8 cellular contexts compared by ENCODE assay signal in the genomic region with DNA sequence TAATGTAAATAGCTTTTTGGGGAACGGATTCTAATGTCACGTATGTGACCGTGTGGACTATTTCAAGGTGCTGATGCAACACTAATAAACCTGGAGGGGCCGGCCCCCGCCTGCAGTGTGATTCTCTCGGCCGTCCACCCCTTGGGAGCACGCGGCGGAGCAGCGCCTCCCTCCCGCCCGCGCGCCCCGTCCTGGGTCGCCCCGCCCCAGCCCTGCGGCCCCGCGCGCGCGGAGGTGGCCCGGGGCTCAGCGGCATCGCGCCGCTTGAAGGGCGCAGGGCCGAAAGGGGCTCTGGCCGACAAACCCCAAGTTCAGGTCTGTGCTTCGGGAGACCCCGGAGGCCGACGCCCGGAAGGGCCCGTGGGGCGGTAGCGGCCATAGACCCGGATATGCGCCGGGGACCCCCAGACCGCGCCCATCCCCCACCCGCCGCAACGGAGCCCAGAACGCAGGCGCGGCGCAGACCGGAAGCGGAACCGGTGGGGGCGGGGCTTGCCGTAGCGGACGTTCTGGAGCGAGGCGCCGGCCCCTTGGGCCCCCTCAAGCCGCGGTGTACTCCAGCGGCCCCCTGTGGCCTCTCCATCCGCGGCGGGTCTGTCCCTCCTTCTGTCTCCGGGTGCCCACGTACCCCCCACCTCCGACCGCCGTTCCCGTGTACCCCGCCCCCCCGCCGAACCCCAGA. TPM values are rescaled to one million over a fixed set of nuclear protein-coding genes. Genes with fewer than 3 reads are reported as not detected.
DNase-seq lines count a peak whose midpoint lies in the region; ATAC-seq, FAIRE-seq and TF ChIP-seq lines count a peak whose summit lies in the region.

A gene with protein sequence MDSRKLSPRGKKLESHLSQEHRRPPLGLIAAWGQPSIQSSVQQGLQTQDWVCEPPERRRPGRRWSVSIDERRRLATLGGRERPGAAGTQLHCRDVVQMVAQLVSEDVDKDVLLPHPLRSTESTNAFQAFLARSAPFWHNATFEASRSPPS (plus strand): TSS at position 495 of the 682 bp plus-strand sequence. CDS start 803 bp downstream, outside the sequence.

- H3K4me3 ChIP-seq in CD8-positive, alpha-beta T cell (ENCODE audit: low read depth, low read length), result peak within 1 kb of the TSS; percentile 76
- H3K4me3 ChIP-seq in OCI-LY1 (ENCODE audit: low read depth, low read length, poor library complexity, severe bottlenecking) (peak within 1 kb of the TSS; percentile 77), mucosa of stomach (ENCODE audit: low read length) (peak within 1 kb of the TSS; percentile 60)

- intact Hi-C loops in CD8-positive, alpha-beta T cell (cut with DNase I, micrococcal nuclease), result loop anchor here (1.0 to 2.0 kb wide), 6 partner anchors 13 to 92 kb away; no protein-coding TSS in a partner anchor

- POLR2A ChIA-PET in CD8-positive, alpha-beta T cell (lab: Charles Lee), result interaction anchor here (0.6 to 1.3 kb wide), 2 partner anchors 9 to 13 kb away, joined by 3 to 4 read pairs; no protein-coding TSS in a partner anchor

- no peaks in the 10 kb centered on the region for H3F3A ChIP-seq in OCI-LY1 (ENCODE audit: insufficient read depth, low read length)

- peak within 1 kb of the TSS; percentile 72 for H3K9ac ChIP-seq in OCI-LY1 (ENCODE audit: low read length)
- H3K9ac ChIP-seq in mucosa of stomach (ENCODE audit: low read length), result peak within 1 kb of the TSS; percentile 89

- no peaks in the 10 kb centered on the region for H3K79me2 ChIP-seq in OCI-LY1 (ENCODE audit: insufficient read depth, low read length)

- peak within 1 kb of the TSS; percentile 88 for H3K4me2 ChIP-seq in OCI-LY1 (ENCODE audit: low read length)

- peak; percentile 74 for FAIRE-seq in HTR-8/SVneo (lab: Jason Lieb, UNC)

- H4K20me1 ChIP-seq in OCI-LY1 (ENCODE audit: insufficient read depth, low read length), result no peaks in the 10 kb centered on the region

- no peaks in the 10 kb centered on the region for H3K9me2 ChIP-seq in OCI-LY1 (ENCODE audit: low read depth, low read length)

- H3K27me3 Mint-ChIP-seq in CD8-positive, alpha-beta T cell (ENCODE audit: low read depth), result no peaks in the 10 kb centered on the region

- CTCF ChIA-PET in CD8-positive, alpha-beta T cell (lab: Charles Lee), result interaction anchor here (0.8 to 3.2 kb wide), 2 partner anchors 27 to 91 kb away, joined by 4 to 12 read pairs; no protein-coding TSS in a partner anchor

- TF ChIP-seq CTCF in CD8-positive, alpha-beta T cell (IDR thresholded peaks at IDR 0.05), result no peak
- peak; percentile 38; the same call in 1 of the 2 replicates for TF ChIP-seq CTCF in OCI-LY1 (IDR thresholded peaks at IDR 0.05; ENCODE audit: low read length)

- H3K4me1 ChIP-seq in CD8-positive, alpha-beta T cell (ENCODE audit: insufficient read depth, low read length), result peaks cover 22% of the 10 kb centered on the region
- H3K4me1 ChIP-seq in OCI-LY1 (ENCODE audit: insufficient read depth, low read length, severe bottlenecking) (peaks cover 19% of the 10 kb centered on the region), mucosa of stomach (ENCODE audit: control insufficient read depth, insufficient read depth, low read length) (peaks cover 19% of the 10 kb centered on the region)

- ATAC-seq in CD8-positive, alpha-beta T cell, result peak; percentile 90
- peak; percentile 22 for ATAC-seq in GM19468 (IDR thresholded peaks at IDR 0.05; ENCODE audit: extremely low read depth, unreplicated experiment)

- H3K36me3 Mint-ChIP-seq in CD8-positive, alpha-beta T cell, result peaks cover 22% of the 10 kb centered on the region

- peak within 1 kb of the TSS; percentile 71 for H3K27ac ChIP-seq in CD8-positive, alpha-beta T cell (ENCODE audit: low read depth, low read length)
- no peak within 1 kb of the TSS for H3K27ac ChIP-seq in OCI-LY1 (ENCODE audit: low read depth, low read length, poor library complexity, severe bottlenecking)
- H3K27ac ChIP-seq in epithelial cell of prostate, result peak within 1 kb of the TSS; percentile 51

- H3K36me3 ChIP-seq in CD8-positive, alpha-beta T cell (ENCODE audit: insufficient read depth, low read length), result no peaks in the 10 kb centered on the region
- peaks cover 22% of the 10 kb centered on the region for H3K36me3 ChIP-seq in OCI-LY1 (ENCODE audit: insufficient read depth, low read length)
- no peaks in the 10 kb centered on the region for H3K36me3 ChIP-seq in mucosa of stomach (ENCODE audit: control insufficient read depth, insufficient read depth, low read length)

- no peaks in the 10 kb centered on the region for H3K9me3 ChIP-seq in CD8-positive, alpha-beta T cell (ENCODE audit: low read length)
- H3K9me3 ChIP-seq in OCI-LY1 (ENCODE audit: low read length) (peaks cover 4% of the 10 kb centered on the region; the same call in 1 of the 2 replicates), mucosa of stomach (ENCODE audit: control insufficient read depth, low read length) (no peaks in the 10 kb centered on the region)

- peaks cover 9% of the 10 kb centered on the region for H3K9me3 Mint-ChIP-seq in CD8-positive, alpha-beta T cell

- H3K4me1 Mint-ChIP-seq in CD8-positive, alpha-beta T cell (ENCODE audit: low read depth), result peaks cover 15% of the 10 kb centered on the region

- peak within 1 kb of the TSS; percentile 78 for H3K27ac Mint-ChIP-seq in CD8-positive, alpha-beta T cell

- DNase-seq in CD8-positive, alpha-beta T cell, result peak; percentile 73 to 97 (median 93)
- DNase-seq in HTR-8/SVneo (ENCODE audit: insufficient read length, low spot score) (peak; percentile 82), activated T-cell treated with anti-CD3 and anti-CD28 coated beads for 1 hour (ENCODE audit: low read depth) (peak; percentile 91), epithelial cell of prostate (ENCODE audit: low read depth, low spot score) (no peak)
- peak; percentile 80 to 91 for DNase-seq in stimulated activated CD8-positive, alpha-beta memory T cell treated with anti-CD3 and anti-CD28 coated beads, Interleukin-4, amount 100 ng/mL, for 4 hours (ENCODE audit: low read depth in 2 of 2, low spot score in 1 of 2)

- H3K4me3 Mint-ChIP-seq in CD8-positive, alpha-beta T cell, result peak within 1 kb of the TSS; percentile 79

- no peaks in the 10 kb centered on the region for H3K27me3 ChIP-seq in CD8-positive, alpha-beta T cell (ENCODE audit: insufficient read depth, low read length)
- no peaks in the 10 kb centered on the region for H3K27me3 ChIP-seq in OCI-LY1 (ENCODE audit: insufficient read depth, low read length)
- H3K27me3 ChIP-seq in mucosa of stomach (ENCODE audit: control insufficient read depth, insufficient read depth, low read length), result no peaks in the 10 kb centered on the region

- no peak within 1 kb of the TSS; the same call in 1 of the 2 replicates for H2AFZ ChIP-seq in OCI-LY1 (ENCODE audit: low read length)

RNA-seq across cellular contexts. Expression of the gene that starts here (rescaled TPM):
- total RNA-seq in CD8-positive, alpha-beta T cell, result 1 to 10 TPM in 1 of 2 experiments, not detected in 1; 1.1 TPM
